2 cellular contexts compared by ENCODE assay signal in the genomic region with DNA sequence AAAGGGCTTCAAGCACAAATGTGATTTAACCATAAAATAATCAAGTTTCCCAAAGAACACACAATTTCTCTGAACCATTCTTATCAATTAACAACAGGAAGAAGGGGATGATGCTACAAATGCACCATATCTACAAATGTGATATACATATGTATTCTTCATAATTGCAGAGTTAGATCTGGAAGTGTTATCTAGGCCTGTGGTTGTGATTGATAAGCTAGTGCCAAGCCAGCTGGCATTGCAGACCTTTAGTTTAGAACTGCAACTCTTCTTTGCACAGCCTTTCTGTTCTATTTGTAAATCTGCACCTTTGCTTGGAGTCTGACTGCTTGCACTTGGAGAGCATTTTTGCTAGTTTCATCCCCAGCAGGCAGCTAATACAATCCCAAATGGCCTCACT.
TF ChIP-seq lines count a peak whose summit lies in the region.

No MANE protein-coding gene starts in this region.

TF ChIP-seq in K562, 482 proteins besides CTCF, POLR2A, EP300 and RAD21 (continued from another document):
- TF ChIP-seq, protein P1, sequence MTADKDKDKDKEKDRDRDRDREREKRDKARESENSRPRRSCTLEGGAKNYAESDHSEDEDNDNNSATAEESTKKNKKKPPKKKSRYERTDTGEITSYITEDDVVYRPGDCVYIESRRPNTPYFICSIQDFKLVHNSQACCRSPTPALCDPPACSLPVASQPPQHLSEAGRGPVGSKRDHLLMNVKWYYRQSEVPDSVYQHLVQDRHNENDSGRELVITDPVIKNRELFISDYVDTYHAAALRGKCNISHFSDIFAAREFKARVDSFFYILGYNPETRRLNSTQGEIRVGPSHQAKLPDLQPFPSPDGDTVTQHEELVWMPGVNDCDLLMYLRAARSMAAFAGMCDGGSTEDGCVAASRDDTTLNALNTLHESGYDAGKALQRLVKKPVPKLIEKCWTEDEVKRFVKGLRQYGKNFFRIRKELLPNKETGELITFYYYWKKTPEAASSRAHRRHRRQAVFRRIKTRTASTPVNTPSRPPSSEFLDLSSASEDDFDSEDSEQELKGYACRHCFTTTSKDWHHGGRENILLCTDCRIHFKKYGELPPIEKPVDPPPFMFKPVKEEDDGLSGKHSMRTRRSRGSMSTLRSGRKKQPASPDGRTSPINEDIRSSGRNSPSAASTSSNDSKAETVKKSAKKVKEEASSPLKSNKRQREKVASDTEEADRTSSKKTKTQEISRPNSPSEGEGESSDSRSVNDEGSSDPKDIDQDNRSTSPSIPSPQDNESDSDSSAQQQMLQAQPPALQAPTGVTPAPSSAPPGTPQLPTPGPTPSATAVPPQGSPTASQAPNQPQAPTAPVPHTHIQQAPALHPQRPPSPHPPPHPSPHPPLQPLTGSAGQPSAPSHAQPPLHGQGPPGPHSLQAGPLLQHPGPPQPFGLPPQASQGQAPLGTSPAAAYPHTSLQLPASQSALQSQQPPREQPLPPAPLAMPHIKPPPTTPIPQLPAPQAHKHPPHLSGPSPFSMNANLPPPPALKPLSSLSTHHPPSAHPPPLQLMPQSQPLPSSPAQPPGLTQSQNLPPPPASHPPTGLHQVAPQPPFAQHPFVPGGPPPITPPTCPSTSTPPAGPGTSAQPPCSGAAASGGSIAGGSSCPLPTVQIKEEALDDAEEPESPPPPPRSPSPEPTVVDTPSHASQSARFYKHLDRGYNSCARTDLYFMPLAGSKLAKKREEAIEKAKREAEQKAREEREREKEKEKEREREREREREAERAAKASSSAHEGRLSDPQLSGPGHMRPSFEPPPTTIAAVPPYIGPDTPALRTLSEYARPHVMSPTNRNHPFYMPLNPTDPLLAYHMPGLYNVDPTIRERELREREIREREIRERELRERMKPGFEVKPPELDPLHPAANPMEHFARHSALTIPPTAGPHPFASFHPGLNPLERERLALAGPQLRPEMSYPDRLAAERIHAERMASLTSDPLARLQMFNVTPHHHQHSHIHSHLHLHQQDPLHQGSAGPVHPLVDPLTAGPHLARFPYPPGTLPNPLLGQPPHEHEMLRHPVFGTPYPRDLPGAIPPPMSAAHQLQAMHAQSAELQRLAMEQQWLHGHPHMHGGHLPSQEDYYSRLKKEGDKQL (CRISPR knock-in tag; IDR thresholded peaks at IDR 0.05; ENCODE audit: borderline replicate concordance): no peak
- TF ChIP-seq CBFA2T2 (conservative IDR thresholded peaks at IDR 0.05) (0 out of 2 replicates have a peak, but pooled peaks have one; percentile 10), CBFA2T3 (IDR thresholded peaks at IDR 0.05) (0 out of 2 replicates have a peak, but pooled peaks have one; percentile 16), TCF3 (CRISPR knock-in tag; IDR thresholded peaks at IDR 0.05) (peak; percentile 31; the same call in 1 of the 2 replicates), SNRNP70 (optimal IDR thresholded peaks at IDR 0.05; ENCODE audit: low read depth, low read length) (no peak)
- TF ChIP-seq, protein P2, sequence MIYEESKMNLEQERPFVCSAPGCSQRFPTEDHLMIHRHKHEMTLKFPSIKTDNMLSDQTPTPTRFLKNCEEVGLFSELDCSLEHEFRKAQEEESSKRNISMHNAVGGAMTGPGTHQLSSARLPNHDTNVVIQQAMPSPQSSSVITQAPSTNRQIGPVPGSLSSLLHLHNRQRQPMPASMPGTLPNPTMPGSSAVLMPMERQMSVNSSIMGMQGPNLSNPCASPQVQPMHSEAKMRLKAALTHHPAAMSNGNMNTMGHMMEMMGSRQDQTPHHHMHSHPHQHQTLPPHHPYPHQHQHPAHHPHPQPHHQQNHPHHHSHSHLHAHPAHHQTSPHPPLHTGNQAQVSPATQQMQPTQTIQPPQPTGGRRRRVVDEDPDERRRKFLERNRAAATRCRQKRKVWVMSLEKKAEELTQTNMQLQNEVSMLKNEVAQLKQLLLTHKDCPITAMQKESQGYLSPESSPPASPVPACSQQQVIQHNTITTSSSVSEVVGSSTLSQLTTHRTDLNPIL (CRISPR knock-in tag; IDR thresholded peaks at IDR 0.05): no peak
TF ChIP-seq in K562: peak in this region for 3.

TF ChIP-seq in GM23338, 12 proteins besides CTCF, POLR2A, EP300 and RAD21 (continued from another document):
- TF ChIP-seq, protein P3, sequence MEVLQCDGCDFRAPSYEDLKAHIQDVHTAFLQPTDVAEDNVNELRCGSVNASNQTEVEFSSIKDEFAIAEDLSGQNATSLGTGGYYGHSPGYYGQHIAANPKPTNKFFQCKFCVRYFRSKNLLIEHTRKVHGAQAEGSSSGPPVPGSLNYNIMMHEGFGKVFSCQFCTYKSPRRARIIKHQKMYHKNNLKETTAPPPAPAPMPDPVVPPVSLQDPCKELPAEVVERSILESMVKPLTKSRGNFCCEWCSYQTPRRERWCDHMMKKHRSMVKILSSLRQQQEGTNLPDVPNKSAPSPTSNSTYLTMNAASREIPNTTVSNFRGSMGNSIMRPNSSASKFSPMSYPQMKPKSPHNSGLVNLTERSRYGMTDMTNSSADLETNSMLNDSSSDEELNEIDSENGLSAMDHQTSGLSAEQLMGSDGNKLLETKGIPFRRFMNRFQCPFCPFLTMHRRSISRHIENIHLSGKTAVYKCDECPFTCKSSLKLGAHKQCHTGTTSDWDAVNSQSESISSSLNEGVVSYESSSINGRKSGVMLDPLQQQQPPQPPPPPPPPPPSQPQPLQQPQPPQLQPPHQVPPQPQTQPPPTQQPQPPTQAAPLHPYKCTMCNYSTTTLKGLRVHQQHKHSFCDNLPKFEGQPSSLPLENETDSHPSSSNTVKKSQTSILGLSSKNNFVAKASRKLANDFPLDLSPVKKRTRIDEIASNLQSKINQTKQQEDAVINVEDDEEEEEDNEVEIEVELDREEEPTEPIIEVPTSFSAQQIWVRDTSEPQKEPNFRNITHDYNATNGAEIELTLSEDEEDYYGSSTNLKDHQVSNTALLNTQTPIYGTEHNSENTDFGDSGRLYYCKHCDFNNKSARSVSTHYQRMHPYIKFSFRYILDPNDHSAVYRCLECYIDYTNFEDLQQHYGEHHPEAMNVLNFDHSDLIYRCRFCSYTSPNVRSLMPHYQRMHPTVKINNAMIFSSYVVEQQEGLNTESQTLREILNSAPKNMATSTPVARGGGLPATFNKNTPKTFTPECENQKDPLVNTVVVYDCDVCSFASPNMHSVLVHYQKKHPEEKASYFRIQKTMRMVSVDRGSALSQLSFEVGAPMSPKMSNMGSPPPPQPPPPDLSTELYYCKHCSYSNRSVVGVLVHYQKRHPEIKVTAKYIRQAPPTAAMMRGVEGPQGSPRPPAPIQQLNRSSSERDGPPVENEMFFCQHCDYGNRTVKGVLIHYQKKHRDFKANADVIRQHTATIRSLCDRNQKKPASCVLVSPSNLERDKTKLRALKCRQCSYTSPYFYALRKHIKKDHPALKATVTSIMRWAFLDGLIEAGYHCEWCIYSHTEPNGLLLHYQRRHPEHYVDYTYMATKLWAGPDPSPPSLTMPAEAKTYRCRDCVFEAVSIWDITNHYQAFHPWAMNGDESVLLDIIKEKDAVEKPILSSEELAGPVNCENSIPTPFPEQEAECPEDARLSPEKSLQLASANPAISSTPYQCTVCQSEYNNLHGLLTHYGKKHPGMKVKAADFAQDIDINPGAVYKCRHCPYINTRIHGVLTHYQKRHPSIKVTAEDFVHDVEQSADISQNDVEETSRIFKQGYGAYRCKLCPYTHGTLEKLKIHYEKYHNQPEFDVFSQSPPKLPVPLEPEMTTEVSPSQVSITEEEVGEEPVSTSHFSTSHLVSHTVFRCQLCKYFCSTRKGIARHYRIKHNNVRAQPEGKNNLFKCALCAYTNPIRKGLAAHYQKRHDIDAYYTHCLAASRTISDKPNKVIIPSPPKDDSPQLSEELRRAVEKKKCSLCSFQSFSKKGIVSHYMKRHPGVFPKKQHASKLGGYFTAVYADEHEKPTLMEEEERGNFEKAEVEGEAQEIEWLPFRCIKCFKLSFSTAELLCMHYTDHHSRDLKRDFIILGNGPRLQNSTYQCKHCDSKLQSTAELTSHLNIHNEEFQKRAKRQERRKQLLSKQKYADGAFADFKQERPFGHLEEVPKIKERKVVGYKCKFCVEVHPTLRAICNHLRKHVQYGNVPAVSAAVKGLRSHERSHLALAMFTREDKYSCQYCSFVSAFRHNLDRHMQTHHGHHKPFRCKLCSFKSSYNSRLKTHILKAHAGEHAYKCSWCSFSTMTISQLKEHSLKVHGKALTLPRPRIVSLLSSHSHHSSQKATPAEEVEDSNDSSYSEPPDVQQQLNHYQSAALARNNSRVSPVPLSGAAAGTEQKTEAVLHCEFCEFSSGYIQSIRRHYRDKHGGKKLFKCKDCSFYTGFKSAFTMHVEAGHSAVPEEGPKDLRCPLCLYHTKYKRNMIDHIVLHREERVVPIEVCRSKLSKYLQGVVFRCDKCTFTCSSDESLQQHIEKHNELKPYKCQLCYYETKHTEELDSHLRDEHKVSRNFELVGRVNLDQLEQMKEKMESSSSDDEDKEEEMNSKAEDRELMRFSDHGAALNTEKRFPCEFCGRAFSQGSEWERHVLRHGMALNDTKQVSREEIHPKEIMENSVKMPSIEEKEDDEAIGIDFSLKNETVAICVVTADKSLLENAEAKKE (CRISPR knock-in tag; IDR thresholded peaks at IDR 0.05): no peak
- TF ChIP-seq POLR2AphosphoS5 (IDR thresholded peaks at IDR 0.05; ENCODE audit: low read depth) (no peak), ZNF114 (CRISPR knock-in tag; IDR thresholded peaks at IDR 0.05) (no peak), CREB1 (CRISPR knock-in tag; IDR thresholded peaks at IDR 0.05; ENCODE audit: low read depth) (no peak), STAT1 (IDR thresholded peaks at IDR 0.05; ENCODE audit: unreplicated experiment) (no peak), EZH2phosphoT487 (IDR thresholded peaks at IDR 0.05; ENCODE audit: unreplicated experiment) (no peak)
